In the genomic region with DNA sequence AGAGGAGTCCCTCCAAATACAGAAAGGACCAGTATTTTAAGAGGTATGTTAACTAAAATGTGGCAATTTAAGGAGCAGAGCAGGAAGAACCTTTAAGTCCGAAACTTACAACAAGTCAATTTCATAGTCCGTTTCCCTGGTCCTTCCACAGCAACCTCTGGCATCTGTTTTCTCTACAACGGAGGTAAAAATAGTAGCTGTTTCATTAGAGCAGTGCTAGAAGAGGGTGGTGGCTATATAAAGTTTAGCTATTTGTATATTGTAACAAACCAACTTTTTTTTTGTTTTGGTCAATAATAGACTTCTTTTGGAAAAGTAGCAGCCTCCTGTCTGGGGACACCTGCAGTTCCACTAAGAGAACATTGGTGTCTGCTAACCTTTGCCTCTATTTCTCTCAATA, we compare ENCODE assay signal across 8 cellular contexts. TPM values are rescaled to one million over a fixed set of nuclear protein-coding genes. Genes with fewer than 3 reads are reported as not detected.
"Had no signal": no experiment of that assay in that cellular context is flagged by ENCODE, and none has a peak within 500 bp of the region (broad histone marks: within the 10 kb centered on the region; RNA-seq: fewer than 3 reads in every experiment).

No MANE protein-coding gene starts in this region.

RNA-seq across cellular contexts. Expression of a gene that starts 37.9 kb away (rescaled TPM):
- total RNA-seq: activated CD8-positive, alpha-beta T cell treated with anti-CD3 and anti-CD28 coated beads for 36 hours; activated naive CD8-positive, alpha-beta T cell treated with anti-CD3 and anti-CD28 coated beads for 36 hours; activated T-cell treated with anti-CD3 and anti-CD28 coated beads, Interleukin-2, amount 50 U/mL, for 72 hours; activated T-helper 2 cell treated with anti-CD3 and anti-CD28 coated beads, Interferon-gamma antibody, Interleukin-2, Interleukin-4, amounts not matched to agents 10 μg/mL and 5 μg/mL and 100 μg/mL, durations not matched to agents 14 hours and 24 hours and 36 hours; cardiac septum; PC-9; SJSA1 had no signal
- polyA plus RNA-seq: adipose tissue had no signal
